In genomic region chr19:45130888-45131615, GRCh38 we compare ENCODE assay signal across 9 cellular contexts. TPM values are rescaled to one million over a fixed set of nuclear protein-coding genes. Genes with fewer than 3 reads are reported as not detected.
DNase-seq lines count a peak whose midpoint lies in the region; ATAC-seq and TF ChIP-seq lines count a peak whose summit lies in the region.
"Had no signal": no experiment of that assay in that cellular context is flagged by ENCODE, and none has a peak within 500 bp of the region (broad histone marks: within the 10 kb centered on the region; RNA-seq: fewer than 3 reads in every experiment).

No MANE protein-coding gene starts in this region.

- H3K36me3 ChIP-seq in prostate gland, result no peaks in the 10 kb centered on the region
- no peaks in the 10 kb centered on the region for H3K36me3 ChIP-seq in gastroesophageal sphincter

- H3K4me3 ChIP-seq in prostate gland (no peak overlapping the region), gastroesophageal sphincter (no peak overlapping the region)

- intact Hi-C loops in activated CD4-positive, alpha-beta T cell treated with anti-CD3 and anti-CD28 coated beads for 36 hours (cut with DNase I, micrococcal nuclease), result no loop called here
- intact Hi-C loops in prostate gland (cut with DNase I), result no loop called here

- H3K27me3 Mint-ChIP-seq in activated CD4-positive, alpha-beta T cell treated with anti-CD3 and anti-CD28 coated beads for 36 hours, result no peaks in the 10 kb centered on the region
- no peaks in the 10 kb centered on the region for H3K27me3 Mint-ChIP-seq in activated naive CD4-positive, alpha-beta T cell treated with anti-CD3 and anti-CD28 coated beads, Interleukin-2, amount 10 ng/mL, durations not matched to agents 7 days and 5 days
- H3K27me3 Mint-ChIP-seq: B cell had no signal

- H3K4me1 ChIP-seq in prostate gland (replicated peaks) (no peaks in the 10 kb centered on the region), gastroesophageal sphincter (peaks cover 0 to 4% (median 0%) of the 10 kb centered on the region in 3 donors)

- TF ChIP-seq CTCF in prostate gland (IDR thresholded peaks at IDR 0.05), result peak in 3 of 4 experiments; percentile 8 to 54 (median 31)
- TF ChIP-seq CTCF in gastroesophageal sphincter (IDR thresholded peaks at IDR 0.05), result no peak

- 45% methylated on average over 13 of the region's 13 CpGs for WGBS in prostate gland
- WGBS in gastroesophageal sphincter (ENCODE audit: low coverage in 1 of 2), 2 donors, result 20 to 78% methylated on average over 1 to 5 of the region's 13 CpGs

- TF ChIP-seq POLR2A in prostate gland (IDR thresholded peaks at IDR 0.05) (no peak), gastroesophageal sphincter (IDR thresholded peaks at IDR 0.05) (no peak)

- H3K27me3 ChIP-seq in prostate gland (replicated peaks; ENCODE audit: insufficient read depth) (no peaks in the 10 kb centered on the region), gastroesophageal sphincter (no peaks in the 10 kb centered on the region)

- H3K4me1 Mint-ChIP-seq in activated CD4-positive, alpha-beta T cell treated with anti-CD3 and anti-CD28 coated beads for 36 hours, result peaks cover 13% of the 10 kb centered on the region
- H3K4me1 Mint-ChIP-seq in activated naive CD4-positive, alpha-beta T cell treated with anti-CD3 and anti-CD28 coated beads, Interleukin-2, amount 10 ng/mL, durations not matched to agents 7 days and 5 days, result peaks cover 3% of the 10 kb centered on the region

- H3K9me3 Mint-ChIP-seq in activated CD4-positive, alpha-beta T cell treated with anti-CD3 and anti-CD28 coated beads for 36 hours (ENCODE audit: low read depth), result no peaks in the 10 kb centered on the region
- no peaks in the 10 kb centered on the region for H3K9me3 Mint-ChIP-seq in activated naive CD4-positive, alpha-beta T cell treated with anti-CD3 and anti-CD28 coated beads, Interleukin-2, amount 10 ng/mL, durations not matched to agents 7 days and 5 days

- POLR2A ChIA-PET in activated CD4-positive, alpha-beta T cell treated with anti-CD3 and anti-CD28 coated beads for 36 hours (lab: Charles Lee), result interaction anchor here (0.6 kb wide), 2 partner anchors 88 to 143 kb away, joined by 3 read pairs; no protein-coding TSS in a partner anchor

- no peak overlapping the region for H3K27ac ChIP-seq in prostate gland
- H3K27ac ChIP-seq in gastroesophageal sphincter, result no peak overlapping the region

- peak; percentile 37 for ATAC-seq in activated CD4-positive, alpha-beta T cell treated with anti-CD3 and anti-CD28 coated beads for 36 hours
- ATAC-seq in GM19467 (IDR thresholded peaks at IDR 0.05; ENCODE audit: unreplicated experiment), result no peak
- ATAC-seq in gastroesophageal sphincter, result no peak

- H3K36me3 Mint-ChIP-seq in activated CD4-positive, alpha-beta T cell treated with anti-CD3 and anti-CD28 coated beads for 36 hours (ENCODE audit: low read depth), result no peaks in the 10 kb centered on the region
- no peaks in the 10 kb centered on the region for H3K36me3 Mint-ChIP-seq in activated naive CD4-positive, alpha-beta T cell treated with anti-CD3 and anti-CD28 coated beads, Interleukin-2, amount 10 ng/mL, durations not matched to agents 7 days and 5 days

- H3K9me3 ChIP-seq in prostate gland, result no peaks in the 10 kb centered on the region
- no peaks in the 10 kb centered on the region for H3K9me3 ChIP-seq in gastroesophageal sphincter

- H3K27ac Mint-ChIP-seq in activated CD4-positive, alpha-beta T cell treated with anti-CD3 and anti-CD28 coated beads for 36 hours, result no peak overlapping the region
- no peak overlapping the region for H3K27ac Mint-ChIP-seq in activated naive CD4-positive, alpha-beta T cell treated with anti-CD3 and anti-CD28 coated beads, Interleukin-2, amount 10 ng/mL, durations not matched to agents 7 days and 5 days
- H3K27ac Mint-ChIP-seq: B cell had no signal

- TF ChIP-seq EP300 in gastroesophageal sphincter (IDR thresholded peaks at IDR 0.05), result no peak

- CTCF ChIA-PET in activated CD4-positive, alpha-beta T cell treated with anti-CD3 and anti-CD28 coated beads for 36 hours (lab: Charles Lee), result interaction anchor here (1.2 to 1.5 kb wide), 2 partner anchors 12 to 39 kb away, joined by 3 to 4 read pairs; partner anchors contain the start of gene PPP1R37
- CTCF ChIA-PET in activated naive CD4-positive, alpha-beta T cell treated with anti-CD3 and anti-CD28 coated beads, Interleukin-2, amount 10 ng/mL, durations not matched to agents 7 days and 5 days (lab: Charles Lee), result interaction anchor here (1.1 kb wide), 1 partner anchor 13 kb away, joined by 3 read pairs; no protein-coding TSS in a partner anchor

- DNase-seq in activated CD4-positive, alpha-beta T cell treated with anti-CD3 and anti-CD28 coated beads for 36 hours, result peak; percentile 39
- DNase-seq in activated CD4-positive, alpha-beta T cell treated with anti-CD3 and anti-CD28 coated beads, Interleukin-2, amount 50 U/mL, for 48 hours, result no peak
- DNase-seq in NCI-H2081 (lab: John Stamatoyannopoulos, UW) (peak; percentile 95 to 98), astrocyte of the hippocampus (ENCODE audit: low read depth, low spot score) (peak; percentile 48), prostate gland (ENCODE audit: low spot score) (peak; percentile 21)
- DNase-seq in activated naive CD4-positive, alpha-beta T cell treated with anti-CD3 and anti-CD28 coated beads, Interleukin-2, amount 10 ng/mL, durations not matched to agents 7 days and 5 days, result no peak

- no peak overlapping the region for H3K4me3 Mint-ChIP-seq in activated CD4-positive, alpha-beta T cell treated with anti-CD3 and anti-CD28 coated beads for 36 hours
- H3K4me3 Mint-ChIP-seq in activated naive CD4-positive, alpha-beta T cell treated with anti-CD3 and anti-CD28 coated beads, Interleukin-2, amount 10 ng/mL, durations not matched to agents 7 days and 5 days, result no peak overlapping the region
- H3K4me3 Mint-ChIP-seq: B cell had no signal

RNA-seq across cellular contexts. Expression of gene NKPD1, which starts 29.7 kb away (rescaled TPM):
- under 1 TPM; 0.09 to 0.11 TPM for total RNA-seq in activated CD4-positive, alpha-beta T cell treated with anti-CD3 and anti-CD28 coated beads for 36 hours
- total RNA-seq in prostate gland, result 1 to 10 TPM; 3.6 to 4.1 TPM
- under 1 TPM in 2 of 4 donors, not detected in 2; 0.16 to 0.39 TPM for total RNA-seq in gastroesophageal sphincter

RNA-seq across cellular contexts. Expression of gene PPP1R37, which starts 38.1 kb away (rescaled TPM):
- total RNA-seq in activated CD4-positive, alpha-beta T cell treated with anti-CD3 and anti-CD28 coated beads for 36 hours, result 10 to 100 TPM; 12.5 to 14.1 TPM
- 10 to 100 TPM; 50.1 to 90.3 TPM for total RNA-seq in prostate gland
- 10 to 100 TPM; 22.6 to 51.4 (median 24.6) TPM for total RNA-seq in gastroesophageal sphincter

RNA-seq across cellular contexts. Expression of gene TRAPPC6A, which starts 47.0 kb away (rescaled TPM):
- 10 to 100 TPM; 18.3 to 25.1 TPM for total RNA-seq in activated CD4-positive, alpha-beta T cell treated with anti-CD3 and anti-CD28 coated beads for 36 hours
- total RNA-seq in prostate gland (10 to 100 TPM; 57.0 to 80.4 TPM), gastroesophageal sphincter (10 to 100 TPM; 16.2 to 24.0 (median 20.7) TPM)

RNA-seq across cellular contexts. Expression of gene BLOC1S3, which starts 47.5 kb away (rescaled TPM):
- 10 to 100 TPM; 10.7 to 11.2 TPM for total RNA-seq in activated CD4-positive, alpha-beta T cell treated with anti-CD3 and anti-CD28 coated beads for 36 hours
- total RNA-seq in prostate gland (10 to 100 TPM; 21.4 to 30.4 TPM), gastroesophageal sphincter (10 to 100 TPM in 1 of 4 donors, 1 to 10 TPM in 3; 5.0 to 17.0 (median 7.8) TPM)

RNA-seq across cellular contexts. Expression of gene GEMIN7, which starts 52.0 kb away (rescaled TPM):
- total RNA-seq in activated CD4-positive, alpha-beta T cell treated with anti-CD3 and anti-CD28 coated beads for 36 hours, result 10 to 100 TPM; 35.4 to 35.5 TPM
- total RNA-seq in prostate gland (10 to 100 TPM; 13.9 to 41.0 TPM), gastroesophageal sphincter (10 to 100 TPM in 3 of 4 donors, 1 to 10 TPM in 1; 6.4 to 17.6 (median 14.8) TPM)

Comparison
In these comparisons a context has a peak if more than half of its experiments do, and no peak if none do; other contexts are left out.
1. DNase-seq: peak in activated CD4-positive, alpha-beta T cell treated with anti-CD3 and anti-CD28 coated beads for 36 hours (single experiment), NCI-H2081 (2 of 2), astrocyte of the hippocampus (single experiment) and prostate gland (single experiment); none in activated CD4-positive, alpha-beta T cell treated with anti-CD3 and anti-CD28 coated beads, Interleukin-2, amount 50 U/mL, for 48 hours (0 of 2) and activated naive CD4-positive, alpha-beta T cell treated with anti-CD3 and anti-CD28 coated beads, Interleukin-2, amount 10 ng/mL, durations not matched to agents 7 days and 5 days (single experiment).
2. CTCF ChIP-seq: peak in prostate gland (3 of 4); none in gastroesophageal sphincter (0 of 4).